ENCODE assay signal across 20 cellular contexts in the genomic region with DNA sequence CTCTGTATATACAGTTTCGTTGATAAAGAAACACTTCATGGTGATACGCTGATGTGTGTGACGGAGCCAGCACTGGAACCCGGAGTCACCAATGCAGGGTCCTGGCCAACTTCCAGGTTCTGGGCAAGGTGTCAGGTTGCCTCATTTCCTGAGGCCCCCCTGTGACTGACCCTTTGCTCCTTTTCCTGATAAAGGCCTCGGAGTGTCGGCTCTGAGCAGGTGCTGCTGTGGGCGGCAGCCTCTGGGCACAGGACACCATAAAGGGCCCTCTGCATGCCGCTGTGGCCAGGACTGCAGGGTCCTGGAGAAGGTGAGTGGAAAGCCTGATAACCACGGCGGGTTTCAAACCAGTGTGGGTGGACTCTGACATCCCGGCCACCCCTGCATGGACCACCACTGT. TPM values are rescaled to one million over a fixed set of nuclear protein-coding genes. Genes with fewer than 3 reads are reported as not detected.
DNase-seq lines count a peak whose midpoint lies in the region; ATAC-seq and TF ChIP-seq lines count a peak whose summit lies in the region.
"Had no signal": no experiment of that assay in that cellular context is flagged by ENCODE, and none has a peak within 500 bp of the region (broad histone marks: within the 10 kb centered on the region; RNA-seq: fewer than 3 reads in every experiment).

No MANE protein-coding gene starts in this region.

- peak overlapping the region; percentile 41 to 70 (median 59) for H3K4me2 ChIP-seq in BLaER1 treated with 17β-estradiol and CSF1 and Interleukin-3, amounts not matched to agents 10 nM and 100 nM

- ATAC-seq in activated CD8-positive, alpha-beta T cell treated with anti-CD3 and anti-CD28 coated beads for 36 hours = no peak
- ATAC-seq: SK-N-SH treated with all-trans-retinoic acid at 6 μM for 48 hours had no signal

- TF ChIP-seq CTCF in RWPE1 (conservative IDR thresholded peaks at IDR 0.05; ENCODE audit: low read depth) (no peak), left ventricle myocardium inferior (IDR thresholded peaks at IDR 0.05; ENCODE audit: borderline replicate concordance) (no peak)
- TF ChIP-seq CTCF in activated CD8-positive, alpha-beta T cell treated with anti-CD3 and anti-CD28 coated beads for 36 hours (IDR thresholded peaks at IDR 0.05) = no peak

- H3K27ac Mint-ChIP-seq in activated CD8-positive, alpha-beta T cell treated with anti-CD3 and anti-CD28 coated beads for 36 hours = no peak overlapping the region
- H3K27ac Mint-ChIP-seq: CD8-positive, alpha-beta memory T cell had no signal

- peaks cover 64 to 99% (median 90%) of the 10 kb centered on the region in 11 experiments for H3K36me3 ChIP-seq in BLaER1 treated with 17β-estradiol and CSF1 and Interleukin-3, amounts not matched to agents 10 nM and 100 nM
- H3K36me3 ChIP-seq in left ventricle myocardium inferior = peaks cover 100% of the 10 kb centered on the region

- H3K27me3 Mint-ChIP-seq in activated CD8-positive, alpha-beta T cell treated with anti-CD3 and anti-CD28 coated beads for 36 hours = no peaks in the 10 kb centered on the region
- H3K27me3 Mint-ChIP-seq: CD8-positive, alpha-beta memory T cell had no signal

- no peak overlapping the region for H3K4me3 ChIP-seq in BLaER1 treated with 17β-estradiol and CSF1 and Interleukin-3, amounts not matched to agents 10 nM and 100 nM
- no peak overlapping the region for H3K4me3 ChIP-seq in left ventricle myocardium inferior

- no peaks in the 10 kb centered on the region for H3K9me3 Mint-ChIP-seq in activated CD8-positive, alpha-beta T cell treated with anti-CD3 and anti-CD28 coated beads for 36 hours
- H3K9me3 Mint-ChIP-seq: CD8-positive, alpha-beta memory T cell had no signal

- no peaks in the 10 kb centered on the region for H3K4me1 Mint-ChIP-seq in activated CD8-positive, alpha-beta T cell treated with anti-CD3 and anti-CD28 coated beads for 36 hours (ENCODE audit: low read depth)
- H3K4me1 Mint-ChIP-seq: CD8-positive, alpha-beta memory T cell had no signal

- H3K36me3 Mint-ChIP-seq in activated CD8-positive, alpha-beta T cell treated with anti-CD3 and anti-CD28 coated beads for 36 hours (ENCODE audit: low read depth) = peaks cover 12% of the 10 kb centered on the region

- DNase-seq in NCI-H2107 treated with DMSO at 0.1 percent for 48 hours (lab: John Stamatoyannopoulos, UW; ENCODE audit: unreplicated experiment) (peak; percentile 6), NCI-H2107 (lab: John Stamatoyannopoulos, UW) (no peak), RWPE1 (ENCODE audit: low spot score) (no peak), left ventricle myocardium inferior (no peak), GOT3 (lab: John Stamatoyannopoulos, UW) (no peak), NCI-H446 treated with DMSO at 0.1 percent for 48 hours (lab: John Stamatoyannopoulos, UW) (no peak)
- DNase-seq in activated CD8-positive, alpha-beta T cell treated with anti-CD3 and anti-CD28 coated beads for 36 hours = no peak
- DNase-seq: 8988T; Calu3; CD8-positive, alpha-beta memory T cell; DMS153; GDM1; KG1; NCI-H1105 treated with DMSO at 0.1 percent for 48 hours; NCI-H1694 treated with DMSO at 0.1 percent for 48 hours; NCI-H526; SIG-M5 had no signal

- peaks cover 0 to 80% (median 16%) of the 10 kb centered on the region in 11 experiments; a peak in 16 of 22 replicates for H4K20me1 ChIP-seq in BLaER1 treated with 17β-estradiol and CSF1 and Interleukin-3, amounts not matched to agents 10 nM and 100 nM

- H3K4me1 ChIP-seq in BLaER1 treated with 17β-estradiol and CSF1 and Interleukin-3, amounts not matched to agents 10 nM and 100 nM = peaks cover 23 to 40% (median 36%) of the 10 kb centered on the region in 10 experiments
- H3K4me1 ChIP-seq in left ventricle myocardium inferior = peaks cover 9% of the 10 kb centered on the region

- POLR2A ChIA-PET in RWPE1 (lab: Yijun Ruan, JAX; ENCODE audit: low non-redundant PET) = no interaction called here
- POLR2A ChIA-PET in activated CD8-positive, alpha-beta T cell treated with anti-CD3 and anti-CD28 coated beads for 36 hours (lab: Charles Lee) = no interaction called here

- H3K4me3 Mint-ChIP-seq in activated CD8-positive, alpha-beta T cell treated with anti-CD3 and anti-CD28 coated beads for 36 hours = no peak overlapping the region
- H3K4me3 Mint-ChIP-seq: CD8-positive, alpha-beta memory T cell had no signal

- H3K9ac ChIP-seq in BLaER1 treated with 17β-estradiol and CSF1 and Interleukin-3, amounts not matched to agents 10 nM and 100 nM = peak overlapping the region in 6 of 11 experiments; percentile 7 to 53 (median 28); a peak in 3 of 22 replicates

- no peak overlapping the region for H3K27ac ChIP-seq in BLaER1 treated with 17β-estradiol and CSF1 and Interleukin-3, amounts not matched to agents 10 nM and 100 nM
- peak overlapping the region; percentile 100 for H3K27ac ChIP-seq in RWPE1
- peak overlapping the region; percentile 25 for H3K27ac ChIP-seq in left ventricle myocardium inferior (replicated peaks)
- H3K27ac ChIP-seq: C4-2B had no signal

- no peaks in the 10 kb centered on the region for H3K9me3 ChIP-seq in BLaER1 treated with 17β-estradiol and CSF1 and Interleukin-3, amounts not matched to agents 10 nM and 100 nM (replicated peaks in 1 of 11)
- no peaks in the 10 kb centered on the region for H3K9me3 ChIP-seq in left ventricle myocardium inferior (replicated peaks)

- H3K27me3 ChIP-seq in BLaER1 treated with 17β-estradiol and CSF1 and Interleukin-3, amounts not matched to agents 10 nM and 100 nM = no peaks in the 10 kb centered on the region
- no peaks in the 10 kb centered on the region for H3K27me3 ChIP-seq in left ventricle myocardium inferior (ENCODE audit: low read depth)

- intact Hi-C loops in left ventricle myocardium inferior (cut with micrococcal nuclease) = no loop called here
- intact Hi-C loops in activated CD8-positive, alpha-beta T cell treated with anti-CD3 and anti-CD28 coated beads for 36 hours (cut with micrococcal nuclease) = no loop called here

- CTCF ChIA-PET in RWPE1 (lab: Yijun Ruan, JAX) = no interaction called here
- CTCF ChIA-PET in activated CD8-positive, alpha-beta T cell treated with anti-CD3 and anti-CD28 coated beads for 36 hours (lab: Charles Lee) = no interaction called here

RNA-seq across cellular contexts. Expression of a gene that starts 17.3 kb away (rescaled TPM):
- total RNA-seq in left ventricle myocardium inferior = 26.3 TPM
- 10 to 100 TPM; 58.3 to 62.1 TPM for total RNA-seq in activated CD8-positive, alpha-beta T cell treated with anti-CD3 and anti-CD28 coated beads for 36 hours

RNA-seq across cellular contexts. Expression of a gene that starts 36.2 kb away (rescaled TPM):
- total RNA-seq in left ventricle myocardium inferior = 52.5 TPM
- total RNA-seq in activated CD8-positive, alpha-beta T cell treated with anti-CD3 and anti-CD28 coated beads for 36 hours = 10 to 100 TPM; 60.4 to 64.0 TPM

RNA-seq across cellular contexts. Expression of a gene that starts 48.1 kb away (rescaled TPM):
- 4.2 TPM for total RNA-seq in left ventricle myocardium inferior
- 10 to 100 TPM; 13.5 to 13.7 TPM for total RNA-seq in activated CD8-positive, alpha-beta T cell treated with anti-CD3 and anti-CD28 coated beads for 36 hours

Comparison
In these comparisons a context has a peak if more than half of its experiments do, and no peak if none do; other contexts are left out.
1. H3K27ac ChIP-seq: peak in RWPE1 (single experiment) and left ventricle myocardium inferior (single experiment); none in BLaER1 treated with 17β-estradiol and CSF1 and Interleukin-3, amounts not matched to agents 10 nM and 100 nM (0 of 11).